8 cellular contexts compared by ENCODE assay signal in the genomic region with DNA sequence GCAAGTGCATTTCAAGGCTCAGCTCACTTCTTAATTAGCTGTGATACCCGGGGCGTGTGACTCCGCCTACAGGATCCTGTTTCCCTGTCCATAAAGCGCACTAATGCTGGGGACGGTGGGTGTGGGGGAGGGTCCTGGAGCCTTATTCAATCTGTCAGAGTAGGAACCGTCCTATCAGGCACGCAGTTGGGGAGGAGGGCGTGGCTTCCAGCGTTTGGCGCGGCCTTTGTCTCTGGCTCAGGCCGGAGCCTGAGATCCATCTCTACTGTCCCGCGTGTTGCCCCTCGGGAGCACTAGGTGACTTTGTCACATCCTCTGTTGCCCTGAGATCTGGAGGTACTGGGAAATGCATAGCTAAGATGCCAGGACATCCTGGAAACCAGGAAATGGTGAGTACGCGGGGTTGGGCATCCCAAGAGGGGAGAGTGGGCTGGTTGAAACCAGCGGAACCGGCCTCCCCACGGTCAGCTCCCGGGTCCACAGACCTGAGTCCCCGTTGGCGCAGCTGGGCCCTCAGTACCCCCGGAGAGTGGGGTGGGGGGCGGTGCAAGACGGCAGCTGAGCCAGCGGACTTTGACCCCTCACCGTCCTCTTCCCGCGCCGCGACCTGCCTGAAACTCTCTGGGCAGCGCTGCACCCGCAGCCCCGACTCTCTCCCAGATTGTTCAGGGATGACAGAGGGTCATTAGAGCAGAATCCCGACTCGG.
DNase-seq lines count a peak whose midpoint lies in the region; ATAC-seq and TF ChIP-seq lines count a peak whose summit lies in the region.

No MANE protein-coding gene starts in this region.

- H3K36me3 ChIP-seq in HCT116 (ENCODE audit: control insufficient read depth in 1 of 2, insufficient read depth in 2 of 2, low read length in 2 of 2) (no peaks in the 10 kb centered on the region), ectodermal cell (ENCODE audit: control insufficient read depth, insufficient read depth, low read length) (no peaks in the 10 kb centered on the region), mucosa of descending colon (ENCODE audit: low read depth) (no peaks in the 10 kb centered on the region), tibial artery (no peaks in the 10 kb centered on the region)

- no peak overlapping the region for H3K27ac Mint-ChIP-seq in T-helper 1 cell treated with Interleukin-12 subunit alpha and Interleukin-12 subunit beta and Interleukin-4 antibody, amounts not matched to agents 30 μg/mL and 1 μg/mL, for 36 hours

- H3K9me3 ChIP-seq in HCT116 (ENCODE audit: control insufficient read depth in 1 of 2, insufficient read depth in 1 of 2, low read depth in 1 of 2, low read length in 2 of 2) (no peaks in the 10 kb centered on the region), ectodermal cell (ENCODE audit: control insufficient read depth, low read length) (no peaks in the 10 kb centered on the region), mucosa of descending colon (peaks cover 1% of the 10 kb centered on the region), tibial artery (peaks cover 0 to under 1% (median 0%) of the 10 kb centered on the region in 3 donors)

- no peak for TF ChIP-seq POLR2A in HCT116 (IDR thresholded peaks at IDR 0.05; ENCODE audit: borderline replicate concordance, extremely low read depth, insufficient read depth, insufficient read length)

- DNase-seq in NK-92 treated with Interleukin-12 subunit alpha and Interleukin-12 subunit beta, amount 100 ng/mL, for 24 hours (lab: John Stamatoyannopoulos, UW): peak; percentile 77
- no peak for DNase-seq in NK-92 (lab: John Stamatoyannopoulos, UW; ENCODE audit: unreplicated experiment)
- DNase-seq in HCT116 (ENCODE audit: low read depth, low spot score): peak; percentile 75
- peak; percentile 85 for DNase-seq in NCI-H128 (lab: John Stamatoyannopoulos, UW; ENCODE audit: unreplicated experiment)
- peak in 1 of 3 donors; percentile 7 for DNase-seq in mucosa of descending colon
- no peak for DNase-seq in tibial artery

- H4K20me1 ChIP-seq in HCT116 (ENCODE audit: insufficient read depth): no peaks in the 10 kb centered on the region

- H3K27ac ChIP-seq in HCT116 (ENCODE audit: low read depth, low read length): peak overlapping the region; percentile 31; the same call in 1 of the 2 replicates
- peak overlapping the region; percentile 88 for H3K27ac ChIP-seq in ectodermal cell (ENCODE audit: insufficient read depth, low read depth, low read length, poor library complexity, severe bottlenecking)
- no peak overlapping the region for H3K27ac ChIP-seq in tibial artery

- peak overlapping the region; percentile 79 for H3K4me3 Mint-ChIP-seq in T-helper 1 cell treated with Interleukin-12 subunit alpha and Interleukin-12 subunit beta and Interleukin-4 antibody, amounts not matched to agents 30 μg/mL and 1 μg/mL, for 36 hours

- BruUV-seq in HCT116 (replicated peaks; lab: Mats Ljungman, UMichigan): TSS peak; percentile 65

- TF ChIP-seq CTCF in HCT116 (IDR thresholded peaks at IDR 0.05 in 2 of 3, conservative IDR thresholded peaks at IDR 0.05 in 1 of 3; ENCODE audit: borderline replicate concordance in 1 of 3, insufficient read depth in 1 of 3, low read depth in 2 of 3, low read length in 2 of 3) (no peak), mucosa of descending colon (IDR thresholded peaks at IDR 0.05) (no peak), tibial artery (IDR thresholded peaks at IDR 0.05) (no peak)

- peaks cover 0 to 8% of the 10 kb centered on the region in 2 experiments; a peak in 2 of 4 replicates for H3K4me1 ChIP-seq in HCT116 (ENCODE audit: control insufficient read depth in 1 of 2, insufficient read depth in 2 of 2, low read length in 2 of 2)
- no peaks in the 10 kb centered on the region for H3K4me1 ChIP-seq in ectodermal cell (ENCODE audit: control insufficient read depth, insufficient read depth, low read length)
- H3K4me1 ChIP-seq in mucosa of descending colon (ENCODE audit: low read depth): peaks cover 3% of the 10 kb centered on the region
- H3K4me1 ChIP-seq in tibial artery: peaks cover 0 to 14% (median 10%) of the 10 kb centered on the region in 4 donors

- peak overlapping the region; percentile 57 to 65 for H3K4me3 ChIP-seq in HCT116 (replicated peaks in 1 of 2; ENCODE audit: low read depth in 1 of 2, low read length in 2 of 2)
- H3K4me3 ChIP-seq in ectodermal cell (ENCODE audit: insufficient read depth, low read depth, low read length): peak overlapping the region; percentile 98
- H3K4me3 ChIP-seq in mucosa of descending colon: no peak overlapping the region
- peak overlapping the region; percentile 3 to 40 for H3K4me3 ChIP-seq in tibial artery

- H3K9me2 ChIP-seq in HCT116 (ENCODE audit: insufficient read depth): no peaks in the 10 kb centered on the region

- peak; percentile 98 for ATAC-seq in HCT116
- ATAC-seq in mucosa of descending colon: peak; percentile 60

- peaks cover 32% of the 10 kb centered on the region for H3K27me3 Mint-ChIP-seq in T-helper 1 cell treated with Interleukin-12 subunit alpha and Interleukin-12 subunit beta and Interleukin-4 antibody, amounts not matched to agents 30 μg/mL and 1 μg/mL, for 36 hours (ENCODE audit: low read depth)

- WGBS in ectodermal cell, 2 experiments: 0% methylated on average over 37 of the region's 37 CpGs

- RAD21 ChIA-PET in HCT116 (lab: Charles Lee; ENCODE audit: low non-redundant PET in 1 of 2, low total read pairs in 2 of 2, uncharacterized antibody in 2 of 2, unreplicated experiment in 2 of 2): no interaction called here

- CTCF ChIA-PET in HCT116 (lab: Charles Lee): no interaction called here

- no peak for TF ChIP-seq RAD21 in HCT116 (IDR thresholded peaks at IDR 0.05; ENCODE audit: low read depth)

- H3K4me1 Mint-ChIP-seq in T-helper 1 cell treated with Interleukin-12 subunit alpha and Interleukin-12 subunit beta and Interleukin-4 antibody, amounts not matched to agents 30 μg/mL and 1 μg/mL, for 36 hours (ENCODE audit: low read depth): peaks cover 10% of the 10 kb centered on the region

- H3K9ac ChIP-seq in HCT116 (ENCODE audit: low read length): peak overlapping the region; percentile 60

- H3K36me3 Mint-ChIP-seq in T-helper 1 cell treated with Interleukin-12 subunit alpha and Interleukin-12 subunit beta and Interleukin-4 antibody, amounts not matched to agents 30 μg/mL and 1 μg/mL, for 36 hours (ENCODE audit: low read depth): no peaks in the 10 kb centered on the region

- no peaks in the 10 kb centered on the region for H3K79me2 ChIP-seq in HCT116 (ENCODE audit: insufficient read depth, low read length)

- no peaks in the 10 kb centered on the region for H3K27me3 ChIP-seq in HCT116 (ENCODE audit: insufficient read depth, low read length)
- no peaks in the 10 kb centered on the region for H3K27me3 ChIP-seq in ectodermal cell (ENCODE audit: control insufficient read depth, insufficient read depth, low read length, poor library complexity, severe bottlenecking)
- peaks cover 0 to 20% of the 10 kb centered on the region in 2 donors for H3K27me3 ChIP-seq in tibial artery

- intact Hi-C loops in HCT116 (cut with micrococcal nuclease) (no loop called here), mucosa of descending colon (cut with DNase I, micrococcal nuclease) (no loop called here), tibial artery (cut with DNase I; ENCODE audit: low total_unique reads) (no loop called here)

- H3K9me3 Mint-ChIP-seq in T-helper 1 cell treated with Interleukin-12 subunit alpha and Interleukin-12 subunit beta and Interleukin-4 antibody, amounts not matched to agents 30 μg/mL and 1 μg/mL, for 36 hours: peaks cover 6% of the 10 kb centered on the region

- H3K4me2 ChIP-seq in HCT116 (ENCODE audit: low read length): peak overlapping the region; percentile 74

- POLR2A ChIA-PET in HCT116 (lab: Charles Lee): interaction anchor here (1.4 kb wide), 1 partner anchor 16 kb away, joined by 3 read pairs; no protein-coding TSS in a partner anchor

- peak overlapping the region; percentile 95 for H2AFZ ChIP-seq in HCT116 (ENCODE audit: low read depth, low read length, poor library complexity, severe bottlenecking)

TF ChIP-seq in HCT116, 20 proteins besides CTCF, POLR2A, EP300 and RAD21:
- TF ChIP-seq SIN3A (IDR thresholded peaks at IDR 0.05; ENCODE audit: low read depth): 0 out of 2 replicates have a peak, but pooled peaks have one; percentile 15
- peak; percentile 21; the same call in 1 of the 2 replicates for TF ChIP-seq ZFX (IDR thresholded peaks at IDR 0.05)
- no peak for TF ChIP-seq POLR2AphosphoS5 (IDR thresholded peaks at IDR 0.05; ENCODE audit: low read depth, low read length)

Comparison
In these comparisons a context has a peak if more than half of its experiments do, and no peak if none do; other contexts are left out.
1. DNase-seq: peak in NK-92 treated with Interleukin-12 subunit alpha and Interleukin-12 subunit beta, amount 100 ng/mL, for 24 hours (single experiment), HCT116 (single experiment) and NCI-H128 (single experiment); none in NK-92 (single experiment) and tibial artery (0 of 2).
2. H3K27ac ChIP-seq: peak in HCT116 (single experiment) and ectodermal cell (single experiment); none in tibial artery (0 of 2).